ENCODE assay signal across 7 cellular contexts in the genomic region with DNA sequence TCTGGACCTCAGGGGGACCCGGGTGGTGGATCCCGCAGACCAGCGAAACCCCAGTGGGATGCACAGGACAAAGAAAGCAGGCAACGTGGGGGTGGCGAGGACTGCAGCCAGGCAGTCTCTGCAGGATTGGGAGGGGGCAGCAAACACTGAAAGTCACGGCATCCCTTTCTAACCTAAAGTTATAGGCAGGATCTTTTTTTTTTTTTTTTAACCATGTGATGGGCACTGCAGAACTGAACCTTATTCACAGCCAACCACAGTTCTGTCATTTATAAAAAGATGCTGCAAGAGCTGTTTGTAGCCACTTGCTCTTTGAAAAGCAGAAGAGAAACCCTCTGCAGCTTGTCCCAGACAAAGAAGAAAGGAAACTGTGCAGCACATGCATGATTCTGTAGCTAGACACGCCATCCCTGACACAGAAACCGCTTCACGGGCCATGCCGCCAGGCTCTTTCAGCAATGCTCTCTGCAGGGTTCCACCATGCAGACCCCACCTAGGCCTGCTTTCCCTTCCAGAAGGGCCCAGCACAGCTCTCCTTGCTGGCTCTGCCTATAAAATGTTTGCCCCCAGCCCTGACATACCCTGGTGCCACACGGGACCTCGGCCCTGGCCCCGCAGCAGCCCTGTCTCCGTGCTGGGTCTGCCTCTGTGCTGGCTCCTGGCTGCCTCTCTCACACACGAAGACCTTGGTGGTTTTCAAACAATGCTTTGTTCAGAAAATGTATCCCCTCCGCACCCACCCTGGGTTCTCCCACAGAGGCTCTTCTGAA.
DNase-seq lines count a peak whose midpoint lies in the region; ATAC-seq and TF ChIP-seq lines count a peak whose summit lies in the region.

No MANE protein-coding gene starts in this region.

- peak; percentile 49 for TF ChIP-seq POLR2A in GM19193 (IDR thresholded peaks at IDR 0.05; ENCODE audit: extremely low read depth, insufficient read depth, insufficient read length)

- H3K9me3 Mint-ChIP-seq in stimulated activated effector memory CD8-positive, alpha-beta T cell treated with anti-CD3 and anti-CD28 coated beads, Interleukin-12 subunit alpha, Interleukin-12 subunit beta, amount 100 ng/mL, for 72 hours = no peaks in the 10 kb centered on the region

- ATAC-seq in HG02885 (IDR thresholded peaks at IDR 0.05; ENCODE audit: poor library complexity, unreplicated experiment) (peak; percentile 95), sciatic nerve (peak; percentile 52)
- ATAC-seq in stimulated activated effector memory CD8-positive, alpha-beta T cell treated with anti-CD3 and anti-CD28 coated beads, Interleukin-12 subunit alpha, Interleukin-12 subunit beta, amount 100 ng/mL, for 72 hours = no peak

- H3K4me1 Mint-ChIP-seq in stimulated activated effector memory CD8-positive, alpha-beta T cell treated with anti-CD3 and anti-CD28 coated beads, Interleukin-12 subunit alpha, Interleukin-12 subunit beta, amount 100 ng/mL, for 72 hours = peaks cover 37% of the 10 kb centered on the region

- peaks cover 11% of the 10 kb centered on the region for H3K36me3 Mint-ChIP-seq in stimulated activated effector memory CD8-positive, alpha-beta T cell treated with anti-CD3 and anti-CD28 coated beads, Interleukin-12 subunit alpha, Interleukin-12 subunit beta, amount 100 ng/mL, for 72 hours

- no peaks in the 10 kb centered on the region for H3K27me3 ChIP-seq in brain microvascular endothelial cell (replicated peaks)

- TF ChIP-seq CTCF in brain microvascular endothelial cell (IDR thresholded peaks at IDR 0.05; ENCODE audit: low read depth, low read length, missing control alignments) = no peak

- no peak overlapping the region for H3K4me3 ChIP-seq in brain microvascular endothelial cell (ENCODE audit: low read depth, low read length)

- H3K36me3 ChIP-seq in brain microvascular endothelial cell (replicated peaks) = peaks cover 6% of the 10 kb centered on the region

- H3K27ac Mint-ChIP-seq in stimulated activated effector memory CD8-positive, alpha-beta T cell treated with anti-CD3 and anti-CD28 coated beads, Interleukin-12 subunit alpha, Interleukin-12 subunit beta, amount 100 ng/mL, for 72 hours = no peak overlapping the region

- H3K27ac ChIP-seq in brain microvascular endothelial cell = no peak overlapping the region

- no peak overlapping the region for H3K4me3 Mint-ChIP-seq in stimulated activated effector memory CD8-positive, alpha-beta T cell treated with anti-CD3 and anti-CD28 coated beads, Interleukin-12 subunit alpha, Interleukin-12 subunit beta, amount 100 ng/mL, for 72 hours

- DNase-seq in SIG-M5 (lab: John Stamatoyannopoulos, UW) (peak; percentile 93), sciatic nerve (ENCODE audit: low spot score) (peak; percentile 53), EL (no peak), brain microvascular endothelial cell (no peak)
- no peak for DNase-seq in stimulated activated effector memory CD8-positive, alpha-beta T cell treated with anti-CD3 and anti-CD28 coated beads, Interleukin-12 subunit alpha, Interleukin-12 subunit beta, amount 100 ng/mL, for 72 hours (ENCODE audit: low spot score in 2 of 2)

- in situ Hi-C loops in brain microvascular endothelial cell (cut with HindIII; ENCODE audit: low pct_ligation_motif_present, low sequenced_read_pairs) = no loop called here

- intact Hi-C loops in sciatic nerve (cut with DNase I) = no loop called here

Comparison
In these comparisons a context has a peak if more than half of its experiments do, and no peak if none do; other contexts are left out.
1. DNase-seq: peak in SIG-M5 (single experiment) and sciatic nerve (single experiment); none in stimulated activated effector memory CD8-positive, alpha-beta T cell treated with anti-CD3 and anti-CD28 coated beads, Interleukin-12 subunit alpha, Interleukin-12 subunit beta, amount 100 ng/mL, for 72 hours (0 of 2), EL (single experiment) and brain microvascular endothelial cell (single experiment).